Comparison of ENCODE assay signal across 11 cellular contexts in genomic region chr5:139446956-139447779, GRCh38. TPM values are rescaled to one million over a fixed set of nuclear protein-coding genes. Genes with fewer than 3 reads are reported as not detected.
DNase-seq lines count a peak whose midpoint lies in the region; ATAC-seq lines count a peak whose summit lies in the region.
"Had no signal": no experiment of that assay in that cellular context is flagged by ENCODE, and none has a peak within 500 bp of the region (broad histone marks: within the 10 kb centered on the region; RNA-seq: fewer than 3 reads in every experiment).

No MANE protein-coding gene starts in this region.

- peak overlapping the region; percentile 99 for H3K27ac Mint-ChIP-seq in activated naive CD8-positive, alpha-beta T cell treated with anti-CD3 and anti-CD28 coated beads, Interleukin-2, amount 50 U/mL, for 24 hours

- ATAC-seq in GM18861 (IDR thresholded peaks at IDR 0.05; ENCODE audit: unreplicated experiment) (peak; percentile 65), HG02970 (IDR thresholded peaks at IDR 0.05; ENCODE audit: low FRiP score, unreplicated experiment) (peak; percentile 50)
- peak; percentile 82 for ATAC-seq in activated naive CD8-positive, alpha-beta T cell treated with anti-CD3 and anti-CD28 coated beads, Interleukin-2, amount 50 U/mL, for 24 hours
- ATAC-seq: HCT116 had no signal

- H3K4me3 Mint-ChIP-seq in activated naive CD8-positive, alpha-beta T cell treated with anti-CD3 and anti-CD28 coated beads, Interleukin-2, amount 50 U/mL, for 24 hours: peak overlapping the region; percentile 63

- DNase-seq in AG08395 (ENCODE audit: low spot score): peak; percentile 45
- no peak for DNase-seq in activated naive CD8-positive, alpha-beta T cell treated with anti-CD3 and anti-CD28 coated beads, Interleukin-2, amount 50 U/mL, for 24 hours
- no peak for DNase-seq in NOMO-1 (lab: John Stamatoyannopoulos, UW; ENCODE audit: unreplicated experiment in 2 of 2)
- no peak for DNase-seq in SK-N-DZ (ENCODE audit: low spot score)
- DNase-seq in NCI-H2081 (lab: John Stamatoyannopoulos, UW): no peak
- DNase-seq in HPDE6-E6E7 (ENCODE audit: extremely low spot score): no peak
- DNase-seq: NCI-H1436 had no signal

- H3K4me1 Mint-ChIP-seq in activated naive CD8-positive, alpha-beta T cell treated with anti-CD3 and anti-CD28 coated beads, Interleukin-2, amount 50 U/mL, for 24 hours: peaks cover 67% of the 10 kb centered on the region

- H3K9me3 Mint-ChIP-seq in activated naive CD8-positive, alpha-beta T cell treated with anti-CD3 and anti-CD28 coated beads, Interleukin-2, amount 50 U/mL, for 24 hours: peaks cover 12% of the 10 kb centered on the region

- peaks cover 9% of the 10 kb centered on the region for H3K36me3 Mint-ChIP-seq in activated naive CD8-positive, alpha-beta T cell treated with anti-CD3 and anti-CD28 coated beads, Interleukin-2, amount 50 U/mL, for 24 hours (ENCODE audit: low read depth)

- no peaks in the 10 kb centered on the region for H3K27me3 Mint-ChIP-seq in activated naive CD8-positive, alpha-beta T cell treated with anti-CD3 and anti-CD28 coated beads, Interleukin-2, amount 50 U/mL, for 24 hours

RNA-seq across cellular contexts. Expression of gene DNAJC18, which starts 7.8 kb away (rescaled TPM):
- polyA plus RNA-seq in SK-N-DZ (2014; cell fraction: cytosol; rRNA removed): 9.9 and 16.9 TPM in 2 replicates
- polyA plus RNA-seq in SK-N-DZ (2014; cell fraction: nucleus; rRNA removed): 5.5 and 22.8 TPM in 2 replicates

RNA-seq across cellular contexts. Expression of gene ECSCR, which starts 15.4 kb away (rescaled TPM):
- polyA plus RNA-seq in SK-N-DZ (2014; cell fraction: cytosol; rRNA removed): not detected in 2 replicates
- polyA plus RNA-seq in SK-N-DZ (2014; cell fraction: nucleus; rRNA removed): not detected in 2 replicates
- polyA plus RNA-seq: neural cell had no signal

RNA-seq across cellular contexts. Expression of gene SMIM33, which starts 23.6 kb away (rescaled TPM):
- polyA plus RNA-seq in SK-N-DZ (2014; cell fraction: cytosol; rRNA removed): not detected in 2 replicates
- polyA plus RNA-seq in SK-N-DZ (2014; cell fraction: nucleus; rRNA removed): not detected in 2 replicates
- polyA plus RNA-seq: neural cell had no signal

RNA-seq across cellular contexts. Expression of gene STING1, which starts 35.4 kb away (rescaled TPM):
- polyA plus RNA-seq in SK-N-DZ (2014; cell fraction: cytosol; rRNA removed): 0.09 TPM in 1 of 2 replicates, not detected in the other
- 0.68 TPM in 1 of 2 replicates, not detected in the other for polyA plus RNA-seq in SK-N-DZ (2014; cell fraction: nucleus; rRNA removed)

RNA-seq across cellular contexts. Expression of gene SPATA24, which starts 43.3 kb away (rescaled TPM):
- 8.8 and 15.8 TPM in 2 replicates for polyA plus RNA-seq in SK-N-DZ (2014; cell fraction: cytosol; rRNA removed)
- 7.7 and 8.0 TPM in 2 replicates for polyA plus RNA-seq in SK-N-DZ (2014; cell fraction: nucleus; rRNA removed)
